Comparison of ENCODE assay signal across 1 cellular context in the genomic region with DNA sequence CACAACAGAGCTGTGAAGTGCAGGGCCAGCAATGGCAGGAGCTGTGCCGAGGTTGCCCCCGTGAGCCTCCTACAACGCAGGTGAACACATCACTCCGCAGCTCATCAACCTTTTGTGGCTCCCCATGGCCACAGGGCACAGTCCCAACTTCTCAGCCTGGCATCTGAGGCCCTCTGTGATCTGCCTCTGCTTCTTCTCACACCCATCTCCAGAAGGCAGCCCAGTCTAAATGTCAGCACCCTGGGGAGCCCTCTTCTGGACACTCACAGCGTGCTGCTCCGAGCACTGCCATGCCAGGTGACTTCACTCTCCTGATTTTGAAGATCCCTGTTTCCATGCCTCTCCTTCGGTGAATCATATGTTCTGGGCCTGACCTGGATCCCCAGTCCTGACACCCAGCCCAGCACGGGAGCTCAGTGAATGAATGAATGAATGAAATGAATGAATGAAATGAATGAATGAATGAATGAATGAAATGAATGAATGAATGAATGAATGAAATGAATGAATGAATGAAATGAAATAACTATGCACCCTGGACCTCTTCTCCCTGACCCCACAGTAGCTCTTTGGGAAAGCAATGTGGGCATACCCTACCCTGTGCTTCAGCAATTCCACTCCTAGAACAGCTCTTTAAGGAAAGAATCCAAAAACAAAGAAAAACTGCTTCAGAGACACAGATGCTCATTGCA.
A peak's percentile ranks its signal among the peaks of the same experiment; 100 is the strongest.
TF ChIP-seq lines count a peak whose summit lies in the region.

No MANE protein-coding gene starts in this region.

TF ChIP-seq in H1, 55 proteins besides CTCF, POLR2A, EP300 and RAD21:
- TF ChIP-seq BRCA1 (IDR thresholded peaks at IDR 0.05; ENCODE audit: low read depth, low read length) (0 out of 2 replicates have a peak, but pooled peaks have one; percentile 27), CHD1 (IDR thresholded peaks at IDR 0.05; ENCODE audit: low read depth, low read length) (no peak), POU5F1 (IDR thresholded peaks at IDR 0.05; ENCODE audit: low read depth, low read length) (no peak)
